Comparison of ENCODE assay signal across 34 cellular contexts in genomic region chr2:39999864-40000263, GRCh38.
"Had no signal": no experiment of that assay in that cellular context is flagged by ENCODE, and none has a peak within 500 bp of the region (broad histone marks: within the 10 kb centered on the region; RNA-seq: fewer than 3 reads in every experiment).

No MANE protein-coding gene starts in this region.

- ATAC-seq: activated CD8-positive, alpha-beta memory T cell treated with anti-CD3 and anti-CD28 coated beads, Interleukin-2, amount 10 ng/mL, durations not matched to agents 7 days and 5 days; activated CD8-positive, alpha-beta T cell treated with anti-CD3 and anti-CD28 coated beads, Interleukin-2, amount 10 ng/mL, durations not matched to agents 7 days and 5 days; activated naive CD4-positive, alpha-beta T cell treated with anti-CD3 and anti-CD28 coated beads, Interleukin-2, amount 50 U/mL, for 72 hours; body of pancreas had no signal

- H3K27me3 ChIP-seq: adrenal gland, body of pancreas, brain microvascular endothelial cell, breast epithelium had no signal

- FAIRE-seq: TTC549 had no signal

- H3K36me3 Mint-ChIP-seq: activated CD4-positive, alpha-beta memory T cell treated with anti-CD3 and anti-CD28 coated beads for 36 hours; activated CD8-positive, alpha-beta memory T cell treated with anti-CD3 and anti-CD28 coated beads, Interleukin-2, amount 10 ng/mL, durations not matched to agents 7 days and 5 days; activated naive CD8-positive, alpha-beta T cell treated with anti-CD3 and anti-CD28 coated beads for 36 hours had no signal

- H3K4me3 ChIP-seq: adrenal gland, body of pancreas, breast epithelium had no signal

- H3K4me1 ChIP-seq: adrenal gland, body of pancreas, breast epithelium had no signal

- H3K9me3 Mint-ChIP-seq: activated B cell treated with CpG ODN at 0.5 μM for 24 hours; activated CD4-positive, alpha-beta memory T cell treated with anti-CD3 and anti-CD28 coated beads for 36 hours; activated naive CD4-positive, alpha-beta T cell treated with anti-CD3 and anti-CD28 coated beads for 36 hours; activated naive CD4-positive, alpha-beta T cell treated with anti-CD3 and anti-CD28 coated beads, Interleukin-2, amount 50 U/mL, for 72 hours had no signal

- H3K36me3 ChIP-seq: adrenal gland, brain microvascular endothelial cell, breast epithelium had no signal

- H3K4me3 Mint-ChIP-seq: activated B cell treated with CpG ODN at 0.5 μM for 24 hours; activated CD4-positive, alpha-beta memory T cell treated with anti-CD3 and anti-CD28 coated beads for 36 hours; activated CD4-positive, alpha-beta T cell treated with anti-CD3 and anti-CD28 coated beads, Interleukin-2, amount 10 ng/mL, durations not matched to agents 24 days and 14 days; activated CD8-positive, alpha-beta memory T cell treated with anti-CD3 and anti-CD28 coated beads, Interleukin-2, amount 10 ng/mL, durations not matched to agents 7 days and 5 days; activated CD8-positive, alpha-beta T cell treated with anti-CD3 and anti-CD28 coated beads, Interleukin-2, amount 10 ng/mL, durations not matched to agents 7 days and 5 days; activated naive CD4-positive, alpha-beta T cell treated with anti-CD3 and anti-CD28 coated beads for 36 hours; activated naive CD8-positive, alpha-beta T cell treated with anti-CD3 and anti-CD28 coated beads for 36 hours; activated T-cell treated with anti-CD3 and anti-CD28 coated beads, Interleukin-2, amount 50 U/mL, for 24 hours; T-helper 1 cell treated with Interleukin-12 subunit alpha and Interleukin-12 subunit beta and Interleukin-4 antibody, amounts not matched to agents 30 μg/mL and 1 μg/mL, for 36 hours; T-helper 2 cell treated with Interferon-gamma antibody and Interleukin-4, amounts not matched to agents 5 μg/mL and 100 μg/mL, for 36 hours had no signal

- H3K4me1 Mint-ChIP-seq: activated B cell treated with CpG ODN at 0.5 μM for 24 hours had no signal

- DNase-seq: activated B cell treated with CpG ODN at 0.5 μM for 24 hours; activated CD4-positive, alpha-beta memory T cell treated with anti-CD3 and anti-CD28 coated beads for 36 hours; activated CD4-positive, alpha-beta T cell treated with anti-CD3 and anti-CD28 coated beads for 4 hours; activated CD4-positive, alpha-beta T cell treated with anti-CD3 and anti-CD28 coated beads, Interleukin-2, amount 10 ng/mL, durations not matched to agents 24 days and 14 days; activated CD4-positive, alpha-beta T cell treated with anti-CD3 and anti-CD28 coated beads, Interleukin-2, amount 50 U/mL, for 1 hour; activated CD4-positive, alpha-beta T cell treated with anti-CD3 and anti-CD28 coated beads, Interleukin-2, amount 50 U/mL, for 4 hours; activated CD4-positive, CD25-positive, alpha-beta regulatory T cell treated with anti-CD3 and anti-CD28 coated beads, Interleukin-2, amount 50 U/mL, for 72 hours; activated CD8-positive, alpha-beta memory T cell treated with anti-CD3 and anti-CD28 coated beads for 24 hours; activated CD8-positive, alpha-beta memory T cell treated with anti-CD3 and anti-CD28 coated beads, Interleukin-2, amount 10 ng/mL, durations not matched to agents 7 days and 5 days; activated CD8-positive, alpha-beta memory T cell treated with anti-CD3 and anti-CD28 coated beads, Interleukin-2, amount 50 U/mL, for 48 hours; activated CD8-positive, alpha-beta T cell treated with anti-CD3 and anti-CD28 coated beads, Interleukin-2, amount 10 ng/mL, durations not matched to agents 7 days and 5 days; activated effector memory CD4-positive, alpha-beta T cell treated with anti-CD3 and anti-CD28 coated beads, Interleukin-2, amount 50 U/mL, for 16 hours; activated gamma-delta T cell treated with Interleukin-2 at 50 U/mL for 16 hours; activated naive CD4-positive, alpha-beta T cell; activated naive CD4-positive, alpha-beta T cell treated with anti-CD3 and anti-CD28 coated beads for 36 hours; activated naive CD4-positive, alpha-beta T cell treated with anti-CD3 and anti-CD28 coated beads, Interleukin-2, amount 50 U/mL, for 16 hours; activated naive CD8-positive, alpha-beta T cell treated with anti-CD3 and anti-CD28 coated beads for 36 hours; activated T-cell treated with anti-CD3 and anti-CD28 coated beads, Interleukin-2, amount 50 U/mL, for 24 hours; activated T-cell treated with anti-CD3 and anti-CD28 coated beads, Interleukin-2, amount 50 U/mL, for 48 hours; adrenal gland; amniotic stem cell; aorta; body of pancreas; brain microvascular endothelial cell; central memory CD4-positive, alpha-beta T cell; T-helper 1 cell; T-helper 2 cell; T-helper 9 cell had no signal

- H3K27ac ChIP-seq: adrenal gland, body of pancreas, brain microvascular endothelial cell, breast epithelium, VCaP had no signal

- H3K27ac Mint-ChIP-seq: activated B cell treated with CpG ODN at 0.5 μM for 24 hours; activated CD4-positive, alpha-beta memory T cell treated with anti-CD3 and anti-CD28 coated beads for 36 hours; activated CD4-positive, alpha-beta T cell treated with anti-CD3 and anti-CD28 coated beads, Interleukin-2, amount 10 ng/mL, durations not matched to agents 24 days and 14 days; activated CD8-positive, alpha-beta memory T cell treated with anti-CD3 and anti-CD28 coated beads, Interleukin-2, amount 10 ng/mL, durations not matched to agents 7 days and 5 days; activated CD8-positive, alpha-beta T cell treated with anti-CD3 and anti-CD28 coated beads, Interleukin-2, amount 10 ng/mL, durations not matched to agents 7 days and 5 days; activated naive CD4-positive, alpha-beta T cell treated with anti-CD3 and anti-CD28 coated beads for 36 hours; activated naive CD4-positive, alpha-beta T cell treated with anti-CD3 and anti-CD28 coated beads, Interleukin-2, amount 50 U/mL, for 72 hours; activated naive CD8-positive, alpha-beta T cell treated with anti-CD3 and anti-CD28 coated beads for 36 hours; activated T-cell treated with anti-CD3 and anti-CD28 coated beads, Interleukin-2, amount 50 U/mL, for 24 hours; T-helper 1 cell treated with Interleukin-12 subunit alpha and Interleukin-12 subunit beta and Interleukin-4 antibody, amounts not matched to agents 30 μg/mL and 1 μg/mL, for 36 hours had no signal

- H3K9me3 ChIP-seq: adrenal gland, body of pancreas, breast epithelium had no signal

- H3K27me3 Mint-ChIP-seq: activated B cell treated with CpG ODN at 0.5 μM for 24 hours; activated CD4-positive, alpha-beta memory T cell treated with anti-CD3 and anti-CD28 coated beads for 36 hours; activated CD4-positive, alpha-beta T cell treated with anti-CD3 and anti-CD28 coated beads, Interleukin-2, amount 10 ng/mL, durations not matched to agents 24 days and 14 days; activated CD8-positive, alpha-beta memory T cell treated with anti-CD3 and anti-CD28 coated beads, Interleukin-2, amount 10 ng/mL, durations not matched to agents 7 days and 5 days; activated T-cell treated with anti-CD3 and anti-CD28 coated beads, Interleukin-2, amount 50 U/mL, for 24 hours had no signal
